In genomic region chr5:172758077-172758835, GRCh38 we compare ENCODE assay signal across 1 cellular context.
TF ChIP-seq lines count a peak whose summit lies in the region.

No MANE protein-coding gene starts in this region.

TF ChIP-seq in IMR-90, 13 proteins besides CTCF, POLR2A, EP300 and RAD21 (continued from another document):
- TF ChIP-seq CEBPB (IDR thresholded peaks at IDR 0.05; ENCODE audit: low read depth, low read length) (no peak), FOS (IDR thresholded peaks at IDR 0.05; ENCODE audit: low read depth, low read length) (peak; percentile 87), RCOR1 (IDR thresholded peaks at IDR 0.05; ENCODE audit: insufficient replicate concordance, low read length) (no peak), USF2 (IDR thresholded peaks at IDR 0.05; ENCODE audit: low read depth, low read length) (no peak), MAZ (IDR thresholded peaks at IDR 0.05; ENCODE audit: borderline replicate concordance, low read depth, low read length) (peak; percentile 25; the same call in 1 of the 2 replicates), MAFK (IDR thresholded peaks at IDR 0.05; ENCODE audit: low read depth, low read length) (no peak), RFX5 (IDR thresholded peaks at IDR 0.05; ENCODE audit: low read depth, low read length) (no peak), CHD1 (IDR thresholded peaks at IDR 0.05; ENCODE audit: low read depth, low read length) (no peak), BHLHE40 (IDR thresholded peaks at IDR 0.05; ENCODE audit: low read depth, low read length) (peak; percentile 7; the same call in 1 of the 2 replicates), ELK1 (IDR thresholded peaks at IDR 0.05; ENCODE audit: borderline replicate concordance, low read depth, low read length) (no peak)
